In the genomic region with DNA sequence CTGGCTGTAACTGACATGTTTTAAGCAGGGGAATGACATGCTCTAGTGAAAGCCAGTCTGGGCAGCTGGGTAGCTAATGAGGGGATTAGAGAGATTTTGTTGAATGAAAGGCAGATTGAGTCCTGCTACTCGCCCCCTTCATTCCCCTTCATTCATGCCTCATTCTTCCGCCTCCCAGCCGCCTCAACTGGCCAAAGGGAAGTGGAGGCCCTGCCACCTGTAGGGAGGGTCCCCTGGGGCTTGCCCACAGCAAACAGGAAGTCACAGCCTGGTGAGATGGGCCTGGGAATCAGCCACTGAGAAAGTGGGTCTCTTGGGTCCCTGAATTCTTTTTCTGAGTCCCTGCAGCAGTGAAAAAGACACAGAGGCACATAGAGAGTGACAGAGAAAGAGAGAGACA, we compare ENCODE assay signal across 12 cellular contexts. TPM values are rescaled to one million over a fixed set of nuclear protein-coding genes. Genes with fewer than 3 reads are reported as not detected.
DNase-seq lines count a peak whose midpoint lies in the region; ATAC-seq, FAIRE-seq and TF ChIP-seq lines count a peak whose summit lies in the region.
"Had no signal": no experiment of that assay in that cellular context is flagged by ENCODE, and none has a peak within 500 bp of the region (broad histone marks: within the 10 kb centered on the region; RNA-seq: fewer than 3 reads in every experiment).

No MANE protein-coding gene starts in this region.

- H3K27me3 ChIP-seq in lower lobe of right lung (ENCODE audit: low read depth): no peaks in the 10 kb centered on the region

- intact Hi-C loops in mucosa of descending colon (cut with DNase I, micrococcal nuclease): no loop called here
- intact Hi-C loops in lower lobe of right lung (cut with DNase I): no loop called here

- H3K36me3 ChIP-seq in mucosa of descending colon (ENCODE audit: low read depth): no peaks in the 10 kb centered on the region
- H3K36me3 ChIP-seq in lower lobe of right lung: no peaks in the 10 kb centered on the region

- H3K4me1 ChIP-seq in mucosa of descending colon (ENCODE audit: low read depth): no peaks in the 10 kb centered on the region
- H3K4me1 ChIP-seq in lower lobe of right lung: peaks cover under 1% of the 10 kb centered on the region

- ATAC-seq in GM21381 (IDR thresholded peaks at IDR 0.05; ENCODE audit: unreplicated experiment) (peak; percentile 47), mucosa of descending colon (peak; percentile 38), GM19324 (IDR thresholded peaks at IDR 0.05; ENCODE audit: low FRiP score, unreplicated experiment) (no peak), lower lobe of right lung (no peak)
- ATAC-seq: Right ventricle myocardium inferior had no signal

- no peak overlapping the region for H3K4me3 ChIP-seq in mucosa of descending colon
- H3K4me3 ChIP-seq in lower lobe of right lung: no peak overlapping the region
- H3K4me3 ChIP-seq: coronary artery had no signal

- H3K9me3 ChIP-seq in mucosa of descending colon (no peaks in the 10 kb centered on the region), lower lobe of right lung (no peaks in the 10 kb centered on the region)

- H3K27ac ChIP-seq in lower lobe of right lung: no peak overlapping the region
- H3K27ac ChIP-seq: coronary artery had no signal

- no peak for TF ChIP-seq CTCF in D721Med (IDR thresholded peaks at IDR 0.05; ENCODE audit: insufficient read depth, missing control alignments)
- TF ChIP-seq CTCF in mucosa of descending colon (IDR thresholded peaks at IDR 0.05): no peak
- TF ChIP-seq CTCF in lower lobe of right lung (IDR thresholded peaks at IDR 0.05): no peak

- DNase-seq in D721Med (ENCODE audit: insufficient read length, low spot score): peak; percentile 81
- peak in 1 of 3 donors; percentile 67 for DNase-seq in mucosa of descending colon
- no peak for DNase-seq in NCI-H510A (lab: John Stamatoyannopoulos, UW)
- no peak for DNase-seq in lower lobe of right lung
- no peak for DNase-seq in NCI-H2171 (lab: John Stamatoyannopoulos, UW)
- DNase-seq: NCI-H1694 had no signal

- peak; percentile 63 for FAIRE-seq in D721Med (lab: Jason Lieb, UNC)

- TF ChIP-seq POLR2A in Raji (IDR thresholded peaks at IDR 0.05; ENCODE audit: insufficient read depth, low read depth, low read length): peak; percentile 63

RNA-seq across cellular contexts. Expression of a gene that starts 1.1 kb away (rescaled TPM):
- total RNA-seq in mucosa of descending colon (under 1 TPM; 0.29 to 0.65 (median 0.38) TPM), lower lobe of right lung (0.21 TPM)
- total RNA-seq: Right ventricle myocardium inferior, ureter had no signal

RNA-seq across cellular contexts. Expression of a gene that starts 5.6 kb away (rescaled TPM):
- 10 to 100 TPM; 35.1 to 43.2 (median 35.7) TPM for total RNA-seq in mucosa of descending colon
- total RNA-seq in lower lobe of right lung: 18.8 TPM

RNA-seq across cellular contexts. Expression of a gene that starts 20.1 kb away (rescaled TPM):
- 10 to 100 TPM; 45.0 to 57.9 (median 50.9) TPM for total RNA-seq in mucosa of descending colon
- 38.4 TPM for total RNA-seq in lower lobe of right lung

RNA-seq across cellular contexts. Expression of a gene that starts 43.9 kb away (rescaled TPM):
- total RNA-seq in mucosa of descending colon: 10 to 100 TPM; 28.2 to 31.0 (median 30.3) TPM
- total RNA-seq in lower lobe of right lung: 77.5 TPM

RNA-seq across cellular contexts. Expression of a gene that starts 52.4 kb away (rescaled TPM):
- total RNA-seq in mucosa of descending colon (1 to 10 TPM in 2 of 3 donors, under 1 TPM in 1; 0.96 to 1.7 (median 1.6) TPM), lower lobe of right lung (0.38 TPM)

Comparison
In these comparisons a context has a peak if more than half of its experiments do, and no peak if none do; other contexts are left out.
1. ATAC-seq: peak in GM21381 (single experiment) and mucosa of descending colon (single experiment); none in GM19324 (single experiment) and lower lobe of right lung (0 of 2).